In the genomic region with DNA sequence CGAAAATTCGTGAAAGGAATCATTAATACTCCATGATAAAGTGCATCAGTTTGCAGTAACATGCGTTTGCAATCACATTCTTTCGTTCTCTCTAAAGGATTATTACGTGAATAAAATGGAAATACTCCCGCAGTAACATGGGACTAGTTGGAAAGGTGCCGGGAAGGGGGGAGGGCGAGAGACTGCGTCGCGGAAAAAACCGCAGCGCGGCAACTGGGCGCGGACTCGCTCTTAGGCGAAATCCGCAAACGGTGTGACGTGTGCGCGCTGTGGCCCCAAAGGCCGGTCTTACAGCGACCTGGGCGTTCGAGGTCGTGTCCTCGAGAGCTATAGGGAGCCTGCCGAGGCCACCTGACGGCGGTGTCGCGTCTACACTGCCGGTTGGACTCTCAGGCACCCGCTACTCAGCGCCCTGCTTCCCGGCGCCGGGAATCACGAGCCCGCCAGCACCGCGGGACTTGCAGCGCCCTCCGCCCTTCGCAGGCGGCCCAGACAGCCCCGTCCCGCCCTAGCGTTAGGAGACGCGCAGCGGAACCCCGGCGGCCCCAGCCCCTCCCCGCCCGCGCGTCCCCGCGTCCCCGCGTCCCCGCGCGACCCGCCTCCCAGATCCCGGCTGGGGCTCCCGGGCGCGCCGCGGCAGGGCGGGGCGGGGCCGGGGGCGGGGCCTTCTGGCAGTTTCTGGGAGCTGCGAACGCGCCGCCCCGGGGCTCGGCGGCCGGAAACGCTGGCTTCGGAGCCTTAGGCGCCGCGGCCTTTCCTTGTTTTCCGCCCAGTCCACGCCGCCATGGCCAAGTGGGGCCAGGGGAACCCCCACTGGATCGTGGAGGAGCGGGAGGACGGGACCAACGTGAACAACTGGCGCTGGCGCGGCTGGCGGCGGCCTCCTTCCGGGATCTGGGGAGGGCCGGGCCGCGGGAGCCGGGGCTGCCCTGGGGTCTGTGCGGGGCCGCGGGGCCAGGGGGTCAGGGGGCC, we compare ENCODE assay signal across 1 cellular context.
TF ChIP-seq lines count a peak whose summit lies in the region.

No MANE protein-coding gene starts in this region.

TF ChIP-seq in HepG2, 621 proteins besides CTCF, POLR2A, EP300 and RAD21 (continued from another document and continues in another):
- TF ChIP-seq ZNF878 (CRISPR knock-in tag; IDR thresholded peaks at IDR 0.05) (peak; percentile 92; the same call in 1 of the 2 replicates), PCBP2 (optimal IDR thresholded peaks at IDR 0.05; ENCODE audit: low read depth, low read length, poor library complexity, severe bottlenecking) (no peak), ZNF737 (CRISPR knock-in tag; IDR thresholded peaks at IDR 0.05; ENCODE audit: borderline replicate concordance) (no peak; the same call in 1 of the 2 replicates), ZNF570 (CRISPR knock-in tag; IDR thresholded peaks at IDR 0.05; ENCODE audit: borderline replicate concordance) (peak; percentile 60), ZNF720 (CRISPR knock-in tag; IDR thresholded peaks at IDR 0.05) (peak; percentile 24; the same call in 1 of the 2 replicates), KLF15 (CRISPR knock-in tag; IDR thresholded peaks at IDR 0.05; ENCODE audit: borderline replicate concordance) (peak; percentile 69; the same call in 1 of the 2 replicates), ZNF577 (CRISPR knock-in tag; IDR thresholded peaks at IDR 0.05; ENCODE audit: borderline replicate concordance, low read depth) (no peak), FOSL2 (CRISPR knock-in tag; IDR thresholded peaks at IDR 0.05) (peak; percentile 74), ZNF773 (CRISPR knock-in tag; IDR thresholded peaks at IDR 0.05; ENCODE audit: borderline replicate concordance) (peak; percentile 89; the same call in 1 of the 2 replicates), ZBTB7B (CRISPR knock-in tag; IDR thresholded peaks at IDR 0.05) (peak; percentile 26), SNAI1 (CRISPR knock-in tag; IDR thresholded peaks at IDR 0.05; ENCODE audit: borderline replicate concordance) (peak; percentile 62; the same call in 1 of the 2 replicates), YEATS2 (CRISPR knock-in tag; IDR thresholded peaks at IDR 0.05; ENCODE audit: borderline replicate concordance) (peak; percentile 76), ARNT2 (CRISPR knock-in tag; IDR thresholded peaks at IDR 0.05; ENCODE audit: low read depth) (peak; percentile 95), FOXA3 (CRISPR knock-in tag; IDR thresholded peaks at IDR 0.05) (peak; percentile 63; the same call in 1 of the 2 replicates), SIX1 (CRISPR knock-in tag; IDR thresholded peaks at IDR 0.05; ENCODE audit: borderline replicate concordance) (no peak), HOXA7 (CRISPR knock-in tag; IDR thresholded peaks at IDR 0.05) (no peak), TAF1 (CRISPR knock-in tag; IDR thresholded peaks at IDR 0.05) (peak; percentile 97), ZNF672 (CRISPR knock-in tag; IDR thresholded peaks at IDR 0.05) (no peak), ZBTB3 (CRISPR knock-in tag; IDR thresholded peaks at IDR 0.05; ENCODE audit: borderline replicate concordance, low read depth) (no peak), SMYD3 (CRISPR knock-in tag; IDR thresholded peaks at IDR 0.05) (peak; percentile 84; the same call in 1 of the 2 replicates), RNF2 (conservative IDR thresholded peaks at IDR 0.05; ENCODE audit: low read depth) (peak; percentile 94), ZFP1 (CRISPR knock-in tag; IDR thresholded peaks at IDR 0.05) (no peak), ZNF431 (CRISPR knock-in tag; IDR thresholded peaks at IDR 0.05; ENCODE audit: borderline replicate concordance, low read depth) (peak; percentile 85)
- TF ChIP-seq, protein P1, sequence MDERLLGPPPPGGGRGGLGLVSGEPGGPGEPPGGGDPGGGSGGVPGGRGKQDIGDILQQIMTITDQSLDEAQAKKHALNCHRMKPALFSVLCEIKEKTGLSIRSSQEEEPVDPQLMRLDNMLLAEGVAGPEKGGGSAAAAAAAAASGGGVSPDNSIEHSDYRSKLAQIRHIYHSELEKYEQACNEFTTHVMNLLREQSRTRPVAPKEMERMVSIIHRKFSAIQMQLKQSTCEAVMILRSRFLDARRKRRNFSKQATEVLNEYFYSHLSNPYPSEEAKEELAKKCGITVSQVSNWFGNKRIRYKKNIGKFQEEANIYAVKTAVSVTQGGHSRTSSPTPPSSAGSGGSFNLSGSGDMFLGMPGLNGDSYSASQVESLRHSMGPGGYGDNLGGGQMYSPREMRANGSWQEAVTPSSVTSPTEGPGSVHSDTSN (CRISPR knock-in tag; IDR thresholded peaks at IDR 0.05), result no peak
- TF ChIP-seq, protein P2, sequence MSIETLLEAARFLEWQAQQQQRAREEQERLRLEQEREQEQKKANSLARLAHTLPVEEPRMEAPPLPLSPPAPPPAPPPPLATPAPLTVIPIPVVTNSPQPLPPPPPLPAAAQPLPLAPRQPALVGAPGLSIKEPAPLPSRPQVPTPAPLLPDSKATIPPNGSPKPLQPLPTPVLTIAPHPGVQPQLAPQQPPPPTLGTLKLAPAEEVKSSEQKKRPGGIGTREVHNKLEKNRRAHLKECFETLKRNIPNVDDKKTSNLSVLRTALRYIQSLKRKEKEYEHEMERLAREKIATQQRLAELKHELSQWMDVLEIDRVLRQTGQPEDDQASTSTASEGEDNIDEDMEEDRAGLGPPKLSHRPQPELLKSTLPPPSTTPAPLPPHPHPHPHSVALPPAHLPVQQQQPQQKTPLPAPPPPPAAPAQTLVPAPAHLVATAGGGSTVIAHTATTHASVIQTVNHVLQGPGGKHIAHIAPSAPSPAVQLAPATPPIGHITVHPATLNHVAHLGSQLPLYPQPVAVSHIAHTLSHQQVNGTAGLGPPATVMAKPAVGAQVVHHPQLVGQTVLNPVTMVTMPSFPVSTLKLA (IDR thresholded peaks at IDR 0.05), result peak; percentile 8; the same call in 1 of the 2 replicates
- TF ChIP-seq, protein P3, sequence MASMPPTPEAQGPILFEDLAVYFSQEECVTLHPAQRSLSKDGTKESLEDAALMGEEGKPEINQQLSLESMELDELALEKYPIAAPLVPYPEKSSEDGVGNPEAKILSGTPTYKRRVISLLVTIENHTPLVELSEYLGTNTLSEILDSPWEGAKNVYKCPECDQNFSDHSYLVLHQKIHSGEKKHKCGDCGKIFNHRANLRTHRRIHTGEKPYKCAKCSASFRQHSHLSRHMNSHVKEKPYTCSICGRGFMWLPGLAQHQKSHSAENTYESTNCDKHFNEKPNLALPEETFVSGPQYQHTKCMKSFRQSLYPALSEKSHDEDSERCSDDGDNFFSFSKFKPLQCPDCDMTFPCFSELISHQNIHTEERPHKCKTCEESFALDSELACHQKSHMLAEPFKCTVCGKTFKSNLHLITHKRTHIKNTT (CRISPR knock-in tag; IDR thresholded peaks at IDR 0.05), result no peak
- TF ChIP-seq, protein P4, sequence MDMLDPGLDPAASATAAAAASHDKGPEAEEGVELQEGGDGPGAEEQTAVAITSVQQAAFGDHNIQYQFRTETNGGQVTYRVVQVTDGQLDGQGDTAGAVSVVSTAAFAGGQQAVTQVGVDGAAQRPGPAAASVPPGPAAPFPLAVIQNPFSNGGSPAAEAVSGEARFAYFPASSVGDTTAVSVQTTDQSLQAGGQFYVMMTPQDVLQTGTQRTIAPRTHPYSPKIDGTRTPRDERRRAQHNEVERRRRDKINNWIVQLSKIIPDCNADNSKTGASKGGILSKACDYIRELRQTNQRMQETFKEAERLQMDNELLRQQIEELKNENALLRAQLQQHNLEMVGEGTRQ (IDR thresholded peaks at IDR 0.05; ENCODE audit: low read depth, low read length), result peak; percentile 41
- TF ChIP-seq, protein P4 (CRISPR knock-in tag; IDR thresholded peaks at IDR 0.05; ENCODE audit: borderline replicate concordance), result peak; percentile 35; the same call in 1 of the 2 replicates
- TF ChIP-seq, protein P5, sequence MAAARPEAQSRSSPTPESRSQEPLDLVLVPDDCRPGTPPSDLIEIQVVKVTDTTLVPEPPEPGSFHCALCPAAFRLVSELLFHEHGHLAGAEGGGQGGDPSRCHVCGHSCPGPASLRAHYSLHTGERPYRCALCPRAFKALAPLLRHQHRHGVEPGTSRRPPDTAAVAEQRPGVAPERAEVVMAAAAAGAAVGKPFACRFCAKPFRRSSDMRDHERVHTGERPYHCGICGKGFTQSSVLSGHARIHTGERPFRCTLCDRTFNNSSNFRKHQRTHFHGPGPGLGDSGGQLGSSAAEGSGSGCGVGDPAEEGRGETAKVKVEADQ (CRISPR knock-in tag; IDR thresholded peaks at IDR 0.05; ENCODE audit: borderline replicate concordance), result peak; percentile 11; the same call in 1 of the 2 replicates
- TF ChIP-seq, protein P6, sequence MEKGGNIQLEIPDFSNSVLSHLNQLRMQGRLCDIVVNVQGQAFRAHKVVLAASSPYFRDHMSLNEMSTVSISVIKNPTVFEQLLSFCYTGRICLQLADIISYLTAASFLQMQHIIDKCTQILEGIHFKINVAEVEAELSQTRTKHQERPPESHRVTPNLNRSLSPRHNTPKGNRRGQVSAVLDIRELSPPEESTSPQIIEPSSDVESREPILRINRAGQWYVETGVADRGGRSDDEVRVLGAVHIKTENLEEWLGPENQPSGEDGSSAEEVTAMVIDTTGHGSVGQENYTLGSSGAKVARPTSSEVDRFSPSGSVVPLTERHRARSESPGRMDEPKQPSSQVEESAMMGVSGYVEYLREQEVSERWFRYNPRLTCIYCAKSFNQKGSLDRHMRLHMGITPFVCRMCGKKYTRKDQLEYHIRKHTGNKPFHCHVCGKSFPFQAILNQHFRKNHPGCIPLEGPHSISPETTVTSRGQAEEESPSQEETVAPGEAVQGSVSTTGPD (CRISPR knock-in tag; IDR thresholded peaks at IDR 0.05), result peak; percentile 25; the same call in 1 of the 2 replicates
- TF ChIP-seq, protein P7, sequence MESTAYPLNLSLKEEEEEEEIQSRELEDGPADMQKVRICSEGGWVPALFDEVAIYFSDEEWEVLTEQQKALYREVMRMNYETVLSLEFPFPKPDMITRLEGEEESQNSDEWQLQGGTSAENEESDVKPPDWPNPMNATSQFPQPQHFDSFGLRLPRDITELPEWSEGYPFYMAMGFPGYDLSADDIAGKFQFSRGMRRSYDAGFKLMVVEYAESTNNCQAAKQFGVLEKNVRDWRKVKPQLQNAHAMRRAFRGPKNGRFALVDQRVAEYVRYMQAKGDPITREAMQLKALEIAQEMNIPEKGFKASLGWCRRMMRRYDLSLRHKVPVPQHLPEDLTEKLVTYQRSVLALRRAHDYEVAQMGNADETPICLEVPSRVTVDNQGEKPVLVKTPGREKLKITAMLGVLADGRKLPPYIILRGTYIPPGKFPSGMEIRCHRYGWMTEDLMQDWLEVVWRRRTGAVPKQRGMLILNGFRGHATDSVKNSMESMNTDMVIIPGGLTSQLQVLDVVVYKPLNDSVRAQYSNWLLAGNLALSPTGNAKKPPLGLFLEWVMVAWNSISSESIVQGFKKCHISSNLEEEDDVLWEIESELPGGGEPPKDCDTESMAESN (CRISPR knock-in tag; conservative IDR thresholded peaks at IDR 0.05), result peak; percentile 80
- TF ChIP-seq, protein P8, sequence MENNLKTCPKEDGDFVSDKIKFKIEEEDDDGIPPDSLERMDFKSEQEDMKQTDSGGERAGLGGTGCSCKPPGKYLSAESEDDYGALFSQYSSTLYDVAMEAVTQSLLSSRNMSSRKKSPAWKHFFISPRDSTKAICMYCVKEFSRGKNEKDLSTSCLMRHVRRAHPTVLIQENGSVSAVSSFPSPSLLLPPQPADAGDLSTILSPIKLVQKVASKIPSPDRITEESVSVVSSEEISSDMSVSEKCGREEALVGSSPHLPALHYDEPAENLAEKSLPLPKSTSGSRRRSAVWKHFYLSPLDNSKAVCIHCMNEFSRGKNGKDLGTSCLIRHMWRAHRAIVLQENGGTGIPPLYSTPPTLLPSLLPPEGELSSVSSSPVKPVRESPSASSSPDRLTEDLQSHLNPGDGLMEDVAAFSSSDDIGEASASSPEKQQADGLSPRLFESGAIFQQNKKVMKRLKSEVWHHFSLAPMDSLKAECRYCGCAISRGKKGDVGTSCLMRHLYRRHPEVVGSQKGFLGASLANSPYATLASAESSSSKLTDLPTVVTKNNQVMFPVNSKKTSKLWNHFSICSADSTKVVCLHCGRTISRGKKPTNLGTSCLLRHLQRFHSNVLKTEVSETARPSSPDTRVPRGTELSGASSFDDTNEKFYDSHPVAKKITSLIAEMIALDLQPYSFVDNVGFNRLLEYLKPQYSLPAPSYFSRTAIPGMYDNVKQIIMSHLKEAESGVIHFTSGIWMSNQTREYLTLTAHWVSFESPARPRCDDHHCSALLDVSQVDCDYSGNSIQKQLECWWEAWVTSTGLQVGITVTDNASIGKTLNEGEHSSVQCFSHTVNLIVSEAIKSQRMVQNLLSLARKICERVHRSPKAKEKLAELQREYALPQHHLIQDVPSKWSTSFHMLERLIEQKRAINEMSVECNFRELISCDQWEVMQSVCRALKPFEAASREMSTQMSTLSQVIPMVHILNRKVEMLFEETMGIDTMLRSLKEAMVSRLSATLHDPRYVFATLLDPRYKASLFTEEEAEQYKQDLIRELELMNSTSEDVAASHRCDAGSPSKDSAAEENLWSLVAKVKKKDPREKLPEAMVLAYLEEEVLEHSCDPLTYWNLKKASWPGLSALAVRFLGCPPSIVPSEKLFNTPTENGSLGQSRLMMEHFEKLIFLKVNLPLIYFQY (CRISPR knock-in tag; IDR thresholded peaks at IDR 0.05; ENCODE audit: borderline replicate concordance), result peak; percentile 89
